Comparison of ENCODE assay signal across 30 cellular contexts in the genomic region with DNA sequence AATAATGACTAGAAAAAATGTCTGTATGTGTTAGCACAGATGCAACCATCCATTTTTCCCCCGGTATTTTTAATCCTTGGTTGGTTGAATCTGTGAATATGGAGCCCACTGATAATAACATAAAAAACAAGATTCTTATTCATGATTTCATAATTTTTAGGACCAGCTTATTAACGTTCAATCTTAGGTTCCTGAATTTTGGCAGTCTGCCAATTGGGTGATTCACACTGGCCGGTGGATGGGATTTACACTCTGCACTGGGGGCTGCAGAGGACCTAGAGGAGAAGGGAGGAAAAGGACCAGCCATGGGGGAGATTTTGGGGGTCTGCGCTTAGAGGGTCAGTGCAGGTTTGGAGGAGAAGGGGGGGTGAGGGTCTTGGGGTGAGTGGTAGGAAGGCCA.
A peak's percentile ranks its signal among the peaks of the same experiment; 100 is the strongest.
DNase-seq lines count a peak whose midpoint lies in the region; ATAC-seq and TF ChIP-seq lines count a peak whose summit lies in the region.
"Had no signal": no experiment of that assay in that cellular context is flagged by ENCODE, and none has a peak within 500 bp of the region (broad histone marks: within the 10 kb centered on the region; RNA-seq: fewer than 3 reads in every experiment).

No MANE protein-coding gene starts in this region.

- H3K9ac ChIP-seq in SK-N-SH, result no peak overlapping the region

- H2AFZ ChIP-seq in SK-N-SH (ENCODE audit: low read depth), result no peak overlapping the region

- H3K27ac Mint-ChIP-seq in activated CD4-positive, alpha-beta T cell treated with anti-CD3 and anti-CD28 coated beads for 36 hours, result no peak overlapping the region
- H3K27ac Mint-ChIP-seq: activated naive CD4-positive, alpha-beta T cell treated with anti-CD3 and anti-CD28 coated beads, Interleukin-2, amount 10 ng/mL, durations not matched to agents 7 days and 5 days; activated T-helper 17 cell treated with anti-CD3 and anti-CD28 coated beads, Interleukin-2, amount 50 U/mL, for 72 hours; CD8-positive, alpha-beta memory T cell; mesothelial cell of epicardium; stimulated activated naive CD8-positive, alpha-beta T cell treated with anti-CD3 and anti-CD28 coated beads, Interleukin-15, amount 100 ng/mL, for 72 hours had no signal

- H3K27me3 Mint-ChIP-seq in activated CD4-positive, alpha-beta T cell treated with anti-CD3 and anti-CD28 coated beads for 36 hours, result no peaks in the 10 kb centered on the region
- H3K27me3 Mint-ChIP-seq: activated naive CD4-positive, alpha-beta T cell treated with anti-CD3 and anti-CD28 coated beads, Interleukin-2, amount 10 ng/mL, durations not matched to agents 7 days and 5 days; CD8-positive, alpha-beta memory T cell; stimulated activated naive CD8-positive, alpha-beta T cell treated with anti-CD3 and anti-CD28 coated beads, Interleukin-15, amount 100 ng/mL, for 72 hours had no signal

- peak; percentile 14 for DNase-seq in SK-N-SH
- peak; percentile 16 for DNase-seq in LoVo (ENCODE audit: low spot score)
- DNase-seq in astrocyte of the hippocampus (ENCODE audit: low read depth, low spot score), result peak; percentile 7
- DNase-seq in activated CD4-positive, alpha-beta T cell treated with anti-CD3 and anti-CD28 coated beads for 36 hours, result no peak
- DNase-seq: activated CD4-positive, alpha-beta T cell treated with anti-CD3 and anti-CD28 coated beads for 48 hours; activated naive CD4-positive, alpha-beta T cell treated with anti-CD3 and anti-CD28 coated beads, Interleukin-2, amount 10 ng/mL, durations not matched to agents 7 days and 5 days; body of pancreas; CD8-positive, alpha-beta memory T cell; DMS153; gastrocnemius medialis; HCEC 1CT; kidney glomerular epithelial cell; MM.1S; NCI-H1417 treated with DMSO at 0.1 percent for 48 hours; NCI-H510A treated with DMSO at 0.1 percent for 48 hours; right cardiac atrium; spleen; stimulated activated CD8-positive, alpha-beta memory T cell treated with anti-CD3 and anti-CD28 coated beads, Interleukin-4, amount 100 ng/mL, for 48 hours; stimulated activated naive CD8-positive, alpha-beta T cell treated with anti-CD3 and anti-CD28 coated beads, Interleukin-15, amount 100 ng/mL, for 72 hours; T1000; uterus had no signal

- H3K36me3 ChIP-seq in SK-N-SH (replicated peaks in 1 of 2; ENCODE audit: control insufficient read depth in 1 of 2, insufficient read depth in 2 of 2, low read length in 1 of 2), result no peaks in the 10 kb centered on the region
- H3K36me3 ChIP-seq: adrenal gland, gastrocnemius medialis, spleen, thoracic aorta, uterus had no signal

- TF ChIP-seq RAD21 in SK-N-SH (IDR thresholded peaks at IDR 0.05; ENCODE audit: low read length), result no peak

- POLR2A ChIA-PET in SK-N-SH (lab: Yijun Ruan, JAX), result no interaction called here
- POLR2A ChIA-PET in activated CD4-positive, alpha-beta T cell treated with anti-CD3 and anti-CD28 coated beads for 36 hours (lab: Charles Lee), result no interaction called here

- CTCF ChIA-PET in SK-N-SH (lab: Yijun Ruan, JAX), result no interaction called here
- CTCF ChIA-PET in activated CD4-positive, alpha-beta T cell treated with anti-CD3 and anti-CD28 coated beads for 36 hours (lab: Charles Lee), result no interaction called here

- no peaks in the 10 kb centered on the region for H3K9me3 Mint-ChIP-seq in activated CD4-positive, alpha-beta T cell treated with anti-CD3 and anti-CD28 coated beads for 36 hours (ENCODE audit: low read depth)
- H3K9me3 Mint-ChIP-seq: activated T-helper 17 cell treated with anti-CD3 and anti-CD28 coated beads, Interleukin-2, amount 50 U/mL, for 72 hours; stimulated activated naive CD8-positive, alpha-beta T cell treated with anti-CD3 and anti-CD28 coated beads, Interleukin-15, amount 100 ng/mL, for 72 hours had no signal

- no peaks in the 10 kb centered on the region for H4K20me1 ChIP-seq in SK-N-SH (ENCODE audit: insufficient read depth)

- H3K9me2 ChIP-seq in SK-N-SH, result no peaks in the 10 kb centered on the region

- no peaks in the 10 kb centered on the region for H3K79me2 ChIP-seq in SK-N-SH (ENCODE audit: insufficient read depth)

- no peak overlapping the region for H3K27ac ChIP-seq in SK-N-SH (ENCODE audit: low read depth in 2 of 2, low read length in 1 of 2)
- H3K27ac ChIP-seq: adrenal gland, body of pancreas, gastrocnemius medialis, spleen, thoracic aorta, uterus, VCaP had no signal

- TF ChIP-seq CTCF in SK-N-SH (IDR thresholded peaks at IDR 0.05), result no peak

- no peaks in the 10 kb centered on the region for H3K27me3 ChIP-seq in SK-N-SH (ENCODE audit: insufficient read depth)
- H3K27me3 ChIP-seq: adrenal gland, body of pancreas, gastrocnemius medialis, spleen, uterus had no signal

- H3F3A ChIP-seq in SK-N-SH (replicated peaks; ENCODE audit: insufficient read depth), result no peaks in the 10 kb centered on the region

- H3K4me2 ChIP-seq in SK-N-SH, result no peak overlapping the region

- no peaks in the 10 kb centered on the region for H3K4me1 Mint-ChIP-seq in activated CD4-positive, alpha-beta T cell treated with anti-CD3 and anti-CD28 coated beads for 36 hours
- H3K4me1 Mint-ChIP-seq: activated naive CD4-positive, alpha-beta T cell treated with anti-CD3 and anti-CD28 coated beads, Interleukin-2, amount 10 ng/mL, durations not matched to agents 7 days and 5 days; activated T-helper 17 cell treated with anti-CD3 and anti-CD28 coated beads, Interleukin-2, amount 50 U/mL, for 72 hours; CD8-positive, alpha-beta memory T cell; mesothelial cell of epicardium; stimulated activated naive CD8-positive, alpha-beta T cell treated with anti-CD3 and anti-CD28 coated beads, Interleukin-15, amount 100 ng/mL, for 72 hours had no signal

- no peak for TF ChIP-seq EP300 in SK-N-SH (IDR thresholded peaks at IDR 0.05; ENCODE audit: borderline replicate concordance in 1 of 2, low read depth in 1 of 2, low read length in 1 of 2)

- ATAC-seq in SK-N-SH treated with all-trans-retinoic acid at 6 μM for 48 hours (no peak), HG03108 (IDR thresholded peaks at IDR 0.05; ENCODE audit: unreplicated experiment) (no peak), HG03378 (IDR thresholded peaks at IDR 0.05; ENCODE audit: unreplicated experiment) (no peak)
- ATAC-seq in activated CD4-positive, alpha-beta T cell treated with anti-CD3 and anti-CD28 coated beads for 36 hours, result no peak
- ATAC-seq: activated T-helper 17 cell treated with anti-CD3 and anti-CD28 coated beads, Interleukin-2, amount 50 U/mL, for 72 hours; body of pancreas; gastrocnemius medialis; Panc1; right cardiac atrium had no signal

- H3K4me3 Mint-ChIP-seq in activated CD4-positive, alpha-beta T cell treated with anti-CD3 and anti-CD28 coated beads for 36 hours, result no peak overlapping the region
- H3K4me3 Mint-ChIP-seq: activated naive CD4-positive, alpha-beta T cell treated with anti-CD3 and anti-CD28 coated beads, Interleukin-2, amount 10 ng/mL, durations not matched to agents 7 days and 5 days; activated T-helper 17 cell treated with anti-CD3 and anti-CD28 coated beads, Interleukin-2, amount 50 U/mL, for 72 hours; CD8-positive, alpha-beta memory T cell; mesothelial cell of epicardium; stimulated activated naive CD8-positive, alpha-beta T cell treated with anti-CD3 and anti-CD28 coated beads, Interleukin-15, amount 100 ng/mL, for 72 hours had no signal

- H3K9me3 ChIP-seq in SK-N-SH, result no peaks in the 10 kb centered on the region; the same call in 1 of the 2 replicates
- H3K9me3 ChIP-seq: adrenal gland, body of pancreas, gastrocnemius medialis, thoracic aorta, uterus had no signal

- 22% methylated on average over 4 of the region's 4 CpGs for WGBS in SK-N-SH (ENCODE audit: low lambda C conversion rate)

- no peaks in the 10 kb centered on the region for H3K36me3 Mint-ChIP-seq in activated CD4-positive, alpha-beta T cell treated with anti-CD3 and anti-CD28 coated beads for 36 hours (ENCODE audit: low read depth)
- H3K36me3 Mint-ChIP-seq: activated naive CD4-positive, alpha-beta T cell treated with anti-CD3 and anti-CD28 coated beads, Interleukin-2, amount 10 ng/mL, durations not matched to agents 7 days and 5 days; mesothelial cell of epicardium had no signal

- H3K4me1 ChIP-seq in SK-N-SH (ENCODE audit: control insufficient read depth in 1 of 2, insufficient read depth in 2 of 2, low read depth in 1 of 2, low read length in 1 of 2), result no peaks in the 10 kb centered on the region
- H3K4me1 ChIP-seq: adrenal gland, body of pancreas, gastrocnemius medialis, spleen, uterus had no signal

- H3K4me3 ChIP-seq in SK-N-SH (ENCODE audit: low read depth in 2 of 2, low read length in 1 of 2), result no peak overlapping the region
- H3K4me3 ChIP-seq: adrenal gland, body of pancreas, gastrocnemius medialis, spleen, thoracic aorta, uterus had no signal

- intact Hi-C loops in activated CD4-positive, alpha-beta T cell treated with anti-CD3 and anti-CD28 coated beads for 36 hours (cut with DNase I, micrococcal nuclease), result loop anchor here in 1 of 2 experiments (1.0 kb wide), 1 partner anchor 19 kb away; no protein-coding TSS in a partner anchor

TF ChIP-seq in SK-N-SH, 30 proteins besides CTCF, POLR2A, EP300 and RAD21 (continues in another document):
- no peak for TF ChIP-seq NFIC (IDR thresholded peaks at IDR 0.05; ENCODE audit: borderline replicate concordance)
- no peak for TF ChIP-seq MXI1 (IDR thresholded peaks at IDR 0.05; ENCODE audit: low read depth, low read length)
- TF ChIP-seq YY1 (IDR thresholded peaks at IDR 0.05; ENCODE audit: low read depth), result no peak
- TF ChIP-seq RFX5 (IDR thresholded peaks at IDR 0.05; ENCODE audit: low read length), result no peak
- no peak for TF ChIP-seq NRF1 (IDR thresholded peaks at IDR 0.05; ENCODE audit: low read depth, low read length)
- TF ChIP-seq RCOR1 (IDR thresholded peaks at IDR 0.05; ENCODE audit: low read length), result no peak
- TF ChIP-seq GATA2 (CRISPR knock-in tag; IDR thresholded peaks at IDR 0.05), result no peak

TF ChIP-seq in SK-N-SH treated with all-trans-retinoic acid at 6 μM for 48 hours, 23 proteins besides CTCF, POLR2A, EP300 and RAD21:
- TF ChIP-seq ESRRG (CRISPR knock-in tag; IDR thresholded peaks at IDR 0.05), result no peak
- no peak for TF ChIP-seq OSR1 (CRISPR knock-in tag; IDR thresholded peaks at IDR 0.05)
- no peak for TF ChIP-seq PPARA (CRISPR knock-in tag; IDR thresholded peaks at IDR 0.05; ENCODE audit: borderline replicate concordance)
- no peak for TF ChIP-seq SNAI2 (CRISPR knock-in tag; IDR thresholded peaks at IDR 0.05)
- no peak for TF ChIP-seq ISL1 (CRISPR knock-in tag; IDR thresholded peaks at IDR 0.05)
